ENCODE assay signal across 11 cellular contexts in genomic region chr21:28633803-28634572, GRCh38.
DNase-seq lines count a peak whose midpoint lies in the region; ATAC-seq and TF ChIP-seq lines count a peak whose summit lies in the region.
"Had no signal": no experiment of that assay in that cellular context is flagged by ENCODE, and none has a peak within 500 bp of the region (broad histone marks: within the 10 kb centered on the region; RNA-seq: fewer than 3 reads in every experiment).

No MANE protein-coding gene starts in this region.

- no peak overlapping the region for H3K4me3 Mint-ChIP-seq in activated CD4-positive, alpha-beta T cell treated with anti-CD3 and anti-CD28 coated beads for 36 hours
- H3K4me3 Mint-ChIP-seq in activated CD8-positive, alpha-beta T cell treated with anti-CD3 and anti-CD28 coated beads, Interleukin-2, amount 10 ng/mL, durations not matched to agents 7 days and 5 days: no peak overlapping the region

- TF ChIP-seq POLR2A in heart left ventricle (IDR thresholded peaks at IDR 0.05): no peak
- TF ChIP-seq POLR2A in suprapubic skin (IDR thresholded peaks at IDR 0.05): no peak

- no peaks in the 10 kb centered on the region for H3K36me3 ChIP-seq in heart left ventricle
- no peaks in the 10 kb centered on the region for H3K36me3 ChIP-seq in suprapubic skin

- no peak overlapping the region for H3K4me3 ChIP-seq in astrocyte of the spinal cord (ENCODE audit: low read depth, low read length)
- H3K4me3 ChIP-seq in heart left ventricle: no peak overlapping the region
- no peak overlapping the region for H3K4me3 ChIP-seq in suprapubic skin

- H3K9me3 ChIP-seq in heart left ventricle (no peaks in the 10 kb centered on the region), suprapubic skin (no peaks in the 10 kb centered on the region)

- H3K4me1 Mint-ChIP-seq in activated CD4-positive, alpha-beta T cell treated with anti-CD3 and anti-CD28 coated beads for 36 hours: peaks cover 19% of the 10 kb centered on the region
- peaks cover 10% of the 10 kb centered on the region for H3K4me1 Mint-ChIP-seq in activated CD8-positive, alpha-beta T cell treated with anti-CD3 and anti-CD28 coated beads, Interleukin-2, amount 10 ng/mL, durations not matched to agents 7 days and 5 days (ENCODE audit: low read depth)

- no peaks in the 10 kb centered on the region for H3K36me3 Mint-ChIP-seq in activated CD4-positive, alpha-beta T cell treated with anti-CD3 and anti-CD28 coated beads for 36 hours (ENCODE audit: low read depth)
- peaks cover 2% of the 10 kb centered on the region for H3K36me3 Mint-ChIP-seq in activated CD8-positive, alpha-beta T cell treated with anti-CD3 and anti-CD28 coated beads, Interleukin-2, amount 10 ng/mL, durations not matched to agents 7 days and 5 days (ENCODE audit: low read depth)

- POLR2A ChIA-PET in activated CD4-positive, alpha-beta T cell treated with anti-CD3 and anti-CD28 coated beads for 36 hours (lab: Charles Lee): no interaction called here
- POLR2A ChIA-PET in activated CD8-positive, alpha-beta T cell treated with anti-CD3 and anti-CD28 coated beads, Interleukin-2, amount 10 ng/mL, durations not matched to agents 7 days and 5 days (lab: Charles Lee): interaction anchor here (0.6 kb wide), 1 partner anchor 771 kb away, joined by 3 read pairs; no protein-coding TSS in a partner anchor

- ATAC-seq in activated CD4-positive, alpha-beta T cell treated with anti-CD3 and anti-CD28 coated beads for 36 hours: peak; percentile 50
- ATAC-seq in heart left ventricle (peak; percentile 84 to 94 (median 92)), HG02852 (IDR thresholded peaks at IDR 0.05; ENCODE audit: unreplicated experiment) (no peak)
- ATAC-seq in activated CD8-positive, alpha-beta T cell treated with anti-CD3 and anti-CD28 coated beads, Interleukin-2, amount 10 ng/mL, durations not matched to agents 7 days and 5 days: no peak

- no peak overlapping the region for H3K27ac Mint-ChIP-seq in activated CD4-positive, alpha-beta T cell treated with anti-CD3 and anti-CD28 coated beads for 36 hours
- H3K27ac Mint-ChIP-seq in activated CD8-positive, alpha-beta T cell treated with anti-CD3 and anti-CD28 coated beads, Interleukin-2, amount 10 ng/mL, durations not matched to agents 7 days and 5 days: no peak overlapping the region

- intact Hi-C loops in activated CD4-positive, alpha-beta T cell treated with anti-CD3 and anti-CD28 coated beads for 36 hours (cut with DNase I, micrococcal nuclease): no loop called here
- intact Hi-C loops in heart left ventricle (cut with DNase I): loop anchor here in 7 of 10 donors (2.0 to 10.0 kb wide), 7 partner anchors 91 to 1789 kb away; partner anchors contain the start of gene ADAMTS1 (in 1 of the 7)

- WGBS in heart left ventricle, 4 donors: 21 to 38% (median 26%) methylated on average over 12 of the region's 12 CpGs
- 34% methylated on average over 12 of the region's 12 CpGs for WGBS in suprapubic skin

- no peaks in the 10 kb centered on the region for H3K27me3 ChIP-seq in heart left ventricle
- no peaks in the 10 kb centered on the region for H3K27me3 ChIP-seq in suprapubic skin

- CTCF ChIA-PET in activated CD4-positive, alpha-beta T cell treated with anti-CD3 and anti-CD28 coated beads for 36 hours (lab: Charles Lee): interaction anchor here (0.5 to 2.5 kb wide), 3 partner anchors 9 to 380 kb away, joined by 4 to 10 read pairs (median 7); no protein-coding TSS in a partner anchor
- CTCF ChIA-PET in activated CD8-positive, alpha-beta T cell treated with anti-CD3 and anti-CD28 coated beads, Interleukin-2, amount 10 ng/mL, durations not matched to agents 7 days and 5 days (lab: Charles Lee): interaction anchor here (1.4 kb wide), 1 partner anchor 111 kb away, joined by 3 read pairs; no protein-coding TSS in a partner anchor

- no peak for TF ChIP-seq CTCF in astrocyte of the spinal cord (IDR thresholded peaks at IDR 0.05; ENCODE audit: low read depth, low read length)
- no peak for TF ChIP-seq CTCF in heart left ventricle (IDR thresholded peaks at IDR 0.05)
- TF ChIP-seq CTCF in suprapubic skin (IDR thresholded peaks at IDR 0.05): no peak

- peaks cover 0 to 35% (median 27%) of the 10 kb centered on the region in 12 donors for H3K4me1 ChIP-seq in heart left ventricle
- H3K4me1 ChIP-seq in suprapubic skin: peaks cover 26% of the 10 kb centered on the region

- DNase-seq in activated CD4-positive, alpha-beta T cell treated with anti-CD3 and anti-CD28 coated beads for 36 hours: peak; percentile 49
- DNase-seq in activated CD4-positive, alpha-beta T cell treated with anti-CD3 and anti-CD28 coated beads, Interleukin-2, amount 50 U/mL, for 4 hours: no peak
- DNase-seq in astrocyte of the spinal cord (ENCODE audit: low read depth, low spot score) (peak; percentile 83), heart left ventricle (peak; percentile 63 to 82 (median 64)), suprapubic skin (ENCODE audit: low spot score in 2 of 2) (no peak), substantia nigra (lab: John Stamatoyannopoulos, UW) (no peak)
- no peak for DNase-seq in activated CD8-positive, alpha-beta T cell treated with anti-CD3 and anti-CD28 coated beads, Interleukin-2, amount 10 ng/mL, durations not matched to agents 7 days and 5 days
- DNase-seq: anterior cingulate cortex, NCI-H345 had no signal

- H3K27ac ChIP-seq in heart left ventricle (peak overlapping the region; percentile 66 to 85 (median 79)), suprapubic skin (peak overlapping the region; percentile 79), substantia nigra (ENCODE audit: low read depth, low read length, poor library complexity, severe bottlenecking) (no peak overlapping the region)
- H3K27ac ChIP-seq: 22Rv1 had no signal

- no peaks in the 10 kb centered on the region for H3K27me3 Mint-ChIP-seq in activated CD4-positive, alpha-beta T cell treated with anti-CD3 and anti-CD28 coated beads for 36 hours
- H3K27me3 Mint-ChIP-seq in activated CD8-positive, alpha-beta T cell treated with anti-CD3 and anti-CD28 coated beads, Interleukin-2, amount 10 ng/mL, durations not matched to agents 7 days and 5 days (ENCODE audit: low read depth): no peaks in the 10 kb centered on the region

- no peak for TF ChIP-seq EP300 in suprapubic skin (IDR thresholded peaks at IDR 0.05)

- in situ Hi-C loops in astrocyte of the spinal cord (cut with HindIII; ENCODE audit: low sequenced_read_pairs): no loop called here

- H3K9me3 Mint-ChIP-seq in activated CD4-positive, alpha-beta T cell treated with anti-CD3 and anti-CD28 coated beads for 36 hours (ENCODE audit: low read depth): no peaks in the 10 kb centered on the region
- no peaks in the 10 kb centered on the region for H3K9me3 Mint-ChIP-seq in activated CD8-positive, alpha-beta T cell treated with anti-CD3 and anti-CD28 coated beads, Interleukin-2, amount 10 ng/mL, durations not matched to agents 7 days and 5 days (ENCODE audit: insufficient read depth)

Comparison
In these comparisons a context has a peak if more than half of its experiments do, and no peak if none do; other contexts are left out.
1. DNase-seq: peak in activated CD4-positive, alpha-beta T cell treated with anti-CD3 and anti-CD28 coated beads for 36 hours (single experiment), astrocyte of the spinal cord (single experiment) and heart left ventricle (5 of 5); none in activated CD4-positive, alpha-beta T cell treated with anti-CD3 and anti-CD28 coated beads, Interleukin-2, amount 50 U/mL, for 4 hours (0 of 2), suprapubic skin (0 of 2), substantia nigra (0 of 49) and activated CD8-positive, alpha-beta T cell treated with anti-CD3 and anti-CD28 coated beads, Interleukin-2, amount 10 ng/mL, durations not matched to agents 7 days and 5 days (single experiment).
2. ATAC-seq: peak in activated CD4-positive, alpha-beta T cell treated with anti-CD3 and anti-CD28 coated beads for 36 hours (single experiment) and heart left ventricle (4 of 4); none in activated CD8-positive, alpha-beta T cell treated with anti-CD3 and anti-CD28 coated beads, Interleukin-2, amount 10 ng/mL, durations not matched to agents 7 days and 5 days (single experiment) and HG02852 (single experiment).
3. intact Hi-C loops: an anchor here in heart left ventricle (2.0 to 10.0 kb wide); none called in activated CD4-positive, alpha-beta T cell treated with anti-CD3 and anti-CD28 coated beads for 36 hours.